Comparison of ENCODE assay signal across 11 cellular contexts in the genomic region with DNA sequence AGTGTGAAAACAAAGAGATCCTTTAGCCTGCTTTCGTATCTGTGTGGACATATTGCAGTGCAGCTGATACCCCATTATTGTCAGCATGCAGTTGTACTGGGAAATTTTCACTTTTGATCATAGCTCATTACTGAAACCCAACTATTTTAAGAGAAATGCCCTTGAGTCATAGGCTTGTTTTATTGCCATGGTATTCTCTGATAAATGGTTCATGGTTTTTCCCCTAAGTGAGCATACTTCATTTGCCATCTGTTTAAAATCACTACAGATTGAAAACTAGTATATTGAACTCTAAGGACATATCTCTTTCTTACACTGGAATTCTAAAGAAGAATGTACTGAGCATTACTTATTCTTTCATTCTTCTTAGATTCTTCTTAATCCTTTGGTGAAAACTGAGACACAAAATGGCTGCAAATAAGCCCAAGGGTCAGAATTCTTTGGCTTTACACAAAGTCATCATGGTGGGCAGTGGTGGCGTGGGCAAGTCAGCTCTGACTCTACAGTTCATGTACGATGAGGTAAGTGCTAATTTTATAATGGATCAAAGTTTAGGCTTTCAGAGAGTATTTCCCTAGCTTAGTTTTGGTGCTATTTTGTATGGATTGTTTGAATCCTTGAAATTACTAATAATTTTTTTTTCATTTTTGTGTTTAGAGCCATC.
DNase-seq lines count a peak whose midpoint lies in the region; ATAC-seq and TF ChIP-seq lines count a peak whose summit lies in the region.
"Had no signal": no experiment of that assay in that cellular context is flagged by ENCODE, and none has a peak within 500 bp of the region (broad histone marks: within the 10 kb centered on the region; RNA-seq: fewer than 3 reads in every experiment).

No MANE protein-coding gene starts in this region.

- H3K36me3 Mint-ChIP-seq in mesothelial cell of epicardium, result peaks cover 8% of the 10 kb centered on the region
- H3K36me3 Mint-ChIP-seq in activated T-helper 1 cell treated with anti-CD3 and anti-CD28 coated beads, Interleukin-12 subunit alpha, Interleukin-12 subunit beta, Interleukin-2, Interleukin-4 antibody, amounts not matched to agents 30 ng/mL and 10 ng/mL and 1 ng/mL, durations not matched to agents 14 hours and 24 hours and 36 hours (ENCODE audit: low read depth), result peaks cover 20% of the 10 kb centered on the region

- peaks cover 22% of the 10 kb centered on the region for H3K4me1 Mint-ChIP-seq in mesothelial cell of epicardium
- H3K4me1 Mint-ChIP-seq in activated T-helper 1 cell treated with anti-CD3 and anti-CD28 coated beads, Interleukin-12 subunit alpha, Interleukin-12 subunit beta, Interleukin-2, Interleukin-4 antibody, amounts not matched to agents 30 ng/mL and 10 ng/mL and 1 ng/mL, durations not matched to agents 14 hours and 24 hours and 36 hours (ENCODE audit: low read depth), result peaks cover 19% of the 10 kb centered on the region

- ATAC-seq in GM18858 (IDR thresholded peaks at IDR 0.05; ENCODE audit: unreplicated experiment), result peak; percentile 88
- peak; percentile 87 for ATAC-seq in GM21717 (IDR thresholded peaks at IDR 0.05; ENCODE audit: unreplicated experiment)
- ATAC-seq in HG03565 (IDR thresholded peaks at IDR 0.05; ENCODE audit: unreplicated experiment), result peak; percentile 85
- no peak for ATAC-seq in HG02970 (IDR thresholded peaks at IDR 0.05; ENCODE audit: low FRiP score, unreplicated experiment)

- H3K4me3 Mint-ChIP-seq in mesothelial cell of epicardium, result no peak overlapping the region
- H3K4me3 Mint-ChIP-seq in activated T-helper 1 cell treated with anti-CD3 and anti-CD28 coated beads, Interleukin-12 subunit alpha, Interleukin-12 subunit beta, Interleukin-2, Interleukin-4 antibody, amounts not matched to agents 30 ng/mL and 10 ng/mL and 1 ng/mL, durations not matched to agents 14 hours and 24 hours and 36 hours, result no peak overlapping the region
- H3K4me3 Mint-ChIP-seq: nephron progenitor cell had no signal

- H3K27ac Mint-ChIP-seq in mesothelial cell of epicardium, result peak overlapping the region; percentile 86
- no peak overlapping the region for H3K27ac Mint-ChIP-seq in activated T-helper 1 cell treated with anti-CD3 and anti-CD28 coated beads, Interleukin-12 subunit alpha, Interleukin-12 subunit beta, Interleukin-2, Interleukin-4 antibody, amounts not matched to agents 30 ng/mL and 10 ng/mL and 1 ng/mL, durations not matched to agents 14 hours and 24 hours and 36 hours
- H3K27ac Mint-ChIP-seq: nephron progenitor cell had no signal

- DNase-seq in mesothelial cell of epicardium (ENCODE audit: low spot score in 2 of 2, unreplicated experiment in 2 of 2), result no peak
- DNase-seq in NCI-H187 (lab: John Stamatoyannopoulos, UW), result no peak
- DNase-seq in cardiac septum (ENCODE audit: low spot score), result no peak
- DNase-seq in activated T-helper 1 cell treated with anti-CD3 and anti-CD28 coated beads, Interleukin-12 subunit alpha, Interleukin-12 subunit beta, Interleukin-2, Interleukin-4 antibody, amounts not matched to agents 30 ng/mL and 10 ng/mL and 1 ng/mL, durations not matched to agents 14 hours and 24 hours and 36 hours (ENCODE audit: low spot score), result no peak
- DNase-seq: activated naive CD4-positive, alpha-beta T cell; NCI-H2029; nephron progenitor cell had no signal

- no peaks in the 10 kb centered on the region for H3K27me3 Mint-ChIP-seq in mesothelial cell of epicardium (ENCODE audit: low read depth)
- no peaks in the 10 kb centered on the region for H3K27me3 Mint-ChIP-seq in activated T-helper 1 cell treated with anti-CD3 and anti-CD28 coated beads, Interleukin-12 subunit alpha, Interleukin-12 subunit beta, Interleukin-2, Interleukin-4 antibody, amounts not matched to agents 30 ng/mL and 10 ng/mL and 1 ng/mL, durations not matched to agents 14 hours and 24 hours and 36 hours (ENCODE audit: insufficient read depth)

- intact Hi-C loops in cardiac septum (cut with DNase I), result loop anchor here (5.0 kb wide), 1 partner anchor 41 kb away; no protein-coding TSS in a partner anchor
- intact Hi-C loops in activated T-helper 1 cell treated with anti-CD3 and anti-CD28 coated beads, Interleukin-12 subunit alpha, Interleukin-12 subunit beta, Interleukin-2, Interleukin-4 antibody, amounts not matched to agents 30 ng/mL and 10 ng/mL and 1 ng/mL, durations not matched to agents 14 hours and 24 hours and 36 hours (cut with micrococcal nuclease), result loop anchor here (10.0 kb wide), 1 partner anchor 52 kb away; no protein-coding TSS in a partner anchor

- no peaks in the 10 kb centered on the region for H3K9me3 Mint-ChIP-seq in mesothelial cell of epicardium
- no peaks in the 10 kb centered on the region for H3K9me3 Mint-ChIP-seq in activated T-helper 1 cell treated with anti-CD3 and anti-CD28 coated beads, Interleukin-12 subunit alpha, Interleukin-12 subunit beta, Interleukin-2, Interleukin-4 antibody, amounts not matched to agents 30 ng/mL and 10 ng/mL and 1 ng/mL, durations not matched to agents 14 hours and 24 hours and 36 hours
- H3K9me3 Mint-ChIP-seq: nephron progenitor cell had no signal

- no peak for TF ChIP-seq CTCF in mesothelial cell of epicardium (IDR thresholded peaks at IDR 0.05; ENCODE audit: unreplicated experiment)
